In genomic region chr11:61336171-61336935, GRCh38 we compare ENCODE assay signal across 8 cellular contexts. TPM values are rescaled to one million over a fixed set of nuclear protein-coding genes. Genes with fewer than 3 reads are reported as not detected.
A peak's percentile ranks its signal among the peaks of the same experiment; 100 is the strongest.
DNase-seq lines count a peak whose midpoint lies in the region; ATAC-seq and TF ChIP-seq lines count a peak whose summit lies in the region.

No MANE protein-coding gene starts in this region.

- POLR2A ChIA-PET in GM10248 (lab: Yijun Ruan, JAX) = interaction anchor here (0.5 to 1.3 kb wide), 8 partner anchors 9 to 48 kb away, joined by 3 to 8 read pairs (median 4); partner anchors contain the start of genes CYB561A3 and TMEM138

- no peak overlapping the region for H3K27ac ChIP-seq in right atrium auricular region

- H3K27ac Mint-ChIP-seq in T-helper 2 cell treated with Interferon-gamma antibody and Interleukin-4, amounts not matched to agents 5 μg/mL and 100 μg/mL, for 36 hours = peak overlapping the region; percentile 82

- H3K36me3 Mint-ChIP-seq in T-helper 2 cell treated with Interferon-gamma antibody and Interleukin-4, amounts not matched to agents 5 μg/mL and 100 μg/mL, for 36 hours (ENCODE audit: low read depth) = peaks cover 14% of the 10 kb centered on the region

- H3K9me3 Mint-ChIP-seq in T-helper 2 cell treated with Interferon-gamma antibody and Interleukin-4, amounts not matched to agents 5 μg/mL and 100 μg/mL, for 36 hours = no peaks in the 10 kb centered on the region

- H3K27me3 ChIP-seq in right atrium auricular region = no peaks in the 10 kb centered on the region

- H3K4me1 Mint-ChIP-seq in T-helper 2 cell treated with Interferon-gamma antibody and Interleukin-4, amounts not matched to agents 5 μg/mL and 100 μg/mL, for 36 hours (ENCODE audit: low read depth) = peaks cover 27% of the 10 kb centered on the region

- peaks cover 0 to 18% of the 10 kb centered on the region in 2 donors for H3K4me1 ChIP-seq in right atrium auricular region

- TF ChIP-seq CTCF in GM10248 (IDR thresholded peaks at IDR 0.05; ENCODE audit: control extremely low read depth, extremely low read depth, low read depth, missing control alignments) (peak; percentile 97), right atrium auricular region (IDR thresholded peaks at IDR 0.05) (peak; percentile 92 to 98)

- peak; percentile 53 for ATAC-seq in HG02852 (IDR thresholded peaks at IDR 0.05; ENCODE audit: unreplicated experiment)

- peak overlapping the region; percentile 32 for H3K4me3 Mint-ChIP-seq in T-helper 2 cell treated with Interferon-gamma antibody and Interleukin-4, amounts not matched to agents 5 μg/mL and 100 μg/mL, for 36 hours

- no peaks in the 10 kb centered on the region for H3K36me3 ChIP-seq in right atrium auricular region

- CTCF ChIA-PET in GM10248 (lab: Yijun Ruan, JAX) = interaction anchor here (0.6 to 14.3 kb wide), 41 partner anchors 8 to 437 kb away, joined by 3 to 501 read pairs (median 5); partner anchors contain the start of genes CPSF7, CYB561A3, SDHAF2 and TMEM138

- H3K27me3 Mint-ChIP-seq in T-helper 2 cell treated with Interferon-gamma antibody and Interleukin-4, amounts not matched to agents 5 μg/mL and 100 μg/mL, for 36 hours (ENCODE audit: low read depth) = no peaks in the 10 kb centered on the region

- no peaks in the 10 kb centered on the region for H3K9me3 ChIP-seq in right atrium auricular region

- DNase-seq in GM10248 (ENCODE audit: extremely low spot score) (peak; percentile 92), NCI-H187 (lab: John Stamatoyannopoulos, UW) (peak; percentile 17 to 65), amygdala (lab: John Stamatoyannopoulos, UW) (peak in 33 of 56 donors; percentile 9 to 63 (median 25)), right atrium auricular region (ENCODE audit: low spot score) (peak; percentile 82), renal cortical epithelial cell (ENCODE audit: low read depth) (peak; percentile 60), OCI-M2 (lab: John Stamatoyannopoulos, UW; ENCODE audit: unreplicated experiment) (no peak)
- peak; percentile 81 for DNase-seq in T-helper 2 cell treated with Interferon-gamma antibody and Interleukin-4, amounts not matched to agents 5 μg/mL and 100 μg/mL, for 36 hours (ENCODE audit: low spot score)

- no peak overlapping the region for H3K4me3 ChIP-seq in right atrium auricular region

RNA-seq across cellular contexts. Expression of gene TKFC, which starts 3.3 kb away (rescaled TPM):
- total RNA-seq in right atrium auricular region (10 to 100 TPM in 1 of 2 donors, 1 to 10 TPM in 1; 9.7 to 11.3 TPM), renal cortical epithelial cell (15.3 and 37.0 TPM in 2 replicates)

RNA-seq across cellular contexts. Expression of gene DDB1, which starts 3.4 kb away (rescaled TPM):
- total RNA-seq in right atrium auricular region = 100 to 1,000 TPM; 118 to 133 TPM
- total RNA-seq in renal cortical epithelial cell = 281 and 392 TPM in 2 replicates

RNA-seq across cellular contexts. Expression of gene CYB561A3, which starts 25.3 kb away (rescaled TPM):
- total RNA-seq in right atrium auricular region (10 to 100 TPM; 15.0 to 27.3 TPM), renal cortical epithelial cell (20.1 and 47.0 TPM in 2 replicates)

RNA-seq across cellular contexts. Expression of gene TMEM138, which starts 25.8 kb away (rescaled TPM):
- total RNA-seq in right atrium auricular region (10 to 100 TPM; 12.6 to 18.2 TPM), renal cortical epithelial cell (12.3 and 22.9 TPM in 2 replicates)

RNA-seq across cellular contexts. Expression of gene VWCE, which starts 41.2 kb away (rescaled TPM):
- total RNA-seq in right atrium auricular region (under 1 TPM; 0.48 to 0.94 TPM), renal cortical epithelial cell (1.9 and 4.5 TPM in 2 replicates)
